ENCODE assay signal across 8 cellular contexts in genomic region chr11:102345923-102346322, GRCh38. TPM values are rescaled to one million over a fixed set of nuclear protein-coding genes. Genes with fewer than 3 reads are reported as not detected.
A peak's percentile ranks its signal among the peaks of the same experiment; 100 is the strongest.
DNase-seq lines count a peak whose midpoint lies in the region; ATAC-seq and TF ChIP-seq lines count a peak whose summit lies in the region.

No MANE protein-coding gene starts in this region.

- POLR2A ChIA-PET in HCT116 (lab: Charles Lee): no interaction called here

- peaks cover 41% of the 10 kb centered on the region for H3K79me2 ChIP-seq in ACC112 (ENCODE audit: control insufficient read depth, insufficient read depth, low read length, unreplicated experiment)
- peaks cover 41% of the 10 kb centered on the region for H3K79me2 ChIP-seq in HCT116 (ENCODE audit: insufficient read depth, low read length)

- H3K9me2 ChIP-seq in HCT116 (ENCODE audit: insufficient read depth): no peaks in the 10 kb centered on the region

- TF ChIP-seq CTCF in HCT116 (IDR thresholded peaks at IDR 0.05 in 2 of 3, conservative IDR thresholded peaks at IDR 0.05 in 1 of 3; ENCODE audit: borderline replicate concordance in 1 of 3, insufficient read depth in 1 of 3, low read depth in 2 of 3, low read length in 2 of 3) (no peak), WI38 (IDR thresholded peaks at IDR 0.05; ENCODE audit: low read depth, low read length) (no peak), fibroblast of villous mesenchyme (IDR thresholded peaks at IDR 0.05; ENCODE audit: insufficient read depth, low read depth, low read length) (no peak), sigmoid colon (IDR thresholded peaks at IDR 0.05) (no peak)

- 30 to 51% methylated on average over 8 of the region's 8 CpGs for WGBS in sigmoid colon, 2 donors

- peak overlapping the region; percentile 57 for H2AFZ ChIP-seq in ACC112 (ENCODE audit: low read length, unreplicated experiment)
- H2AFZ ChIP-seq in HCT116 (ENCODE audit: low read depth, low read length, poor library complexity, severe bottlenecking): no peak overlapping the region

- peaks cover 13% of the 10 kb centered on the region for H3K36me3 ChIP-seq in ACC112 (ENCODE audit: insufficient read depth, low read length)
- peaks cover 6 to 10% of the 10 kb centered on the region in 2 experiments; a peak in 2 of 4 replicates for H3K36me3 ChIP-seq in HCT116 (ENCODE audit: control insufficient read depth in 1 of 2, insufficient read depth in 2 of 2, low read length in 2 of 2)
- H3K36me3 ChIP-seq in sigmoid colon: peaks cover 0 to 8% (median 0%) of the 10 kb centered on the region in 4 donors

- DNase-seq in HCT116 (ENCODE audit: low read depth, low spot score) (peak; percentile 28), fibroblast of villous mesenchyme (ENCODE audit: low read depth) (peak; percentile 32), sigmoid colon (no peak), NOMO-1 treated with dmso at 0.1 percent for 144 hours (lab: John Stamatoyannopoulos, UW; ENCODE audit: unreplicated experiment) (no peak)

- intact Hi-C loops in HCT116 (cut with micrococcal nuclease): loop anchor here (10.0 kb wide), 1 partner anchor 481 kb away; no protein-coding TSS in a partner anchor
- intact Hi-C loops in sigmoid colon (cut with DNase I): loop anchor here (2.0 to 5.0 kb wide), 5 partner anchors 29 to 235 kb away; partner anchors contain the start of genes BIRC3, TMEM123 and YAP1

- H3K27ac ChIP-seq in ACC112 (ENCODE audit: low read depth, low read length): peak overlapping the region; percentile 98
- peak overlapping the region; percentile 62; the same call in 1 of the 2 replicates for H3K27ac ChIP-seq in HCT116 (ENCODE audit: low read depth, low read length)
- peak overlapping the region; percentile 92 to 99 (median 99) for H3K27ac ChIP-seq in sigmoid colon

- H3K4me2 ChIP-seq in HCT116 (ENCODE audit: low read length): peak overlapping the region; percentile 86

- peak overlapping the region; percentile 85 for H3K9ac ChIP-seq in HCT116 (ENCODE audit: low read length)

- BruUV-seq in HCT116 (replicated peaks; lab: Mats Ljungman, UMichigan): no TSS peak

- no peak for ATAC-seq in HCT116
- ATAC-seq in HG02973 (IDR thresholded peaks at IDR 0.05; ENCODE audit: unreplicated experiment): no peak
- ATAC-seq in HG03108 (IDR thresholded peaks at IDR 0.05; ENCODE audit: unreplicated experiment): no peak

- no peak for TF ChIP-seq RAD21 in HCT116 (IDR thresholded peaks at IDR 0.05; ENCODE audit: low read depth)

- RAD21 ChIA-PET in HCT116 (lab: Charles Lee; ENCODE audit: low non-redundant PET in 1 of 2, low total read pairs in 2 of 2, uncharacterized antibody in 2 of 2, unreplicated experiment in 2 of 2): no interaction called here

- no peaks in the 10 kb centered on the region for H3K9me3 ChIP-seq in HCT116 (ENCODE audit: control insufficient read depth in 1 of 2, insufficient read depth in 1 of 2, low read depth in 1 of 2, low read length in 2 of 2)
- H3K9me3 ChIP-seq in sigmoid colon: no peaks in the 10 kb centered on the region

- H3K27me3 ChIP-seq in ACC112 (ENCODE audit: insufficient read depth, low read length) (no peaks in the 10 kb centered on the region), HCT116 (ENCODE audit: insufficient read depth, low read length) (no peaks in the 10 kb centered on the region), sigmoid colon (no peaks in the 10 kb centered on the region)

- TF ChIP-seq EP300 in sigmoid colon (IDR thresholded peaks at IDR 0.05): no peak

- H3K4me1 ChIP-seq in ACC112 (ENCODE audit: control insufficient read depth, insufficient read depth, low read length, unreplicated experiment): peaks cover 47% of the 10 kb centered on the region
- H3K4me1 ChIP-seq in HCT116 (ENCODE audit: control insufficient read depth in 1 of 2, insufficient read depth in 2 of 2, low read length in 2 of 2): peaks cover 2 to 28% of the 10 kb centered on the region in 2 experiments; a peak in 3 of 4 replicates
- peaks cover 0 to 38% (median 32%) of the 10 kb centered on the region in 4 donors for H3K4me1 ChIP-seq in sigmoid colon

- H4K20me1 ChIP-seq in HCT116 (ENCODE audit: insufficient read depth): no peaks in the 10 kb centered on the region

- TF ChIP-seq POLR2A in HCT116 (IDR thresholded peaks at IDR 0.05; ENCODE audit: borderline replicate concordance, extremely low read depth, insufficient read depth, insufficient read length) (no peak), sigmoid colon (IDR thresholded peaks at IDR 0.05) (no peak)

- H3K4me3 ChIP-seq in ACC112 (ENCODE audit: low read depth, low read length) (peak overlapping the region; percentile 98), HCT116 (replicated peaks in 1 of 2; ENCODE audit: low read depth in 1 of 2, low read length in 2 of 2) (peak overlapping the region; percentile 75 to 80), WI38 (ENCODE audit: low read depth, low read length) (peak overlapping the region; percentile 91), fibroblast of villous mesenchyme (ENCODE audit: low read depth, low read length) (peak overlapping the region; percentile 66), sigmoid colon (peak overlapping the region in 3 of 4 donors; percentile 63 to 88 (median 78))

- CTCF ChIA-PET in HCT116 (lab: Charles Lee): interaction anchor here (1.7 kb wide), 1 partner anchor 40 kb away, joined by 4 read pairs; no protein-coding TSS in a partner anchor

TF ChIP-seq in HCT116, 20 proteins besides CTCF, POLR2A, EP300 and RAD21:
- TF ChIP-seq, protein P1, sequence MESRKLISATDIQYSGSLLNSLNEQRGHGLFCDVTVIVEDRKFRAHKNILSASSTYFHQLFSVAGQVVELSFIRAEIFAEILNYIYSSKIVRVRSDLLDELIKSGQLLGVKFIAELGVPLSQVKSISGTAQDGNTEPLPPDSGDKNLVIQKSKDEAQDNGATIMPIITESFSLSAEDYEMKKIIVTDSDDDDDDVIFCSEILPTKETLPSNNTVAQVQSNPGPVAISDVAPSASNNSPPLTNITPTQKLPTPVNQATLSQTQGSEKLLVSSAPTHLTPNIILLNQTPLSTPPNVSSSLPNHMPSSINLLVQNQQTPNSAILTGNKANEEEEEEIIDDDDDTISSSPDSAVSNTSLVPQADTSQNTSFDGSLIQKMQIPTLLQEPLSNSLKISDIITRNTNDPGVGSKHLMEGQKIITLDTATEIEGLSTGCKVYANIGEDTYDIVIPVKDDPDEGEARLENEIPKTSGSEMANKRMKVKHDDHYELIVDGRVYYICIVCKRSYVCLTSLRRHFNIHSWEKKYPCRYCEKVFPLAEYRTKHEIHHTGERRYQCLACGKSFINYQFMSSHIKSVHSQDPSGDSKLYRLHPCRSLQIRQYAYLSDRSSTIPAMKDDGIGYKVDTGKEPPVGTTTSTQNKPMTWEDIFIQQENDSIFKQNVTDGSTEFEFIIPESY (IDR thresholded peaks at IDR 0.05; ENCODE audit: extremely low read depth, insufficient replicate concordance, low read length): no peak
- 0 out of 2 replicates have a peak, but pooled peaks have one; percentile 27 for TF ChIP-seq CBX3 (IDR thresholded peaks at IDR 0.05; ENCODE audit: low read depth)
- TF ChIP-seq, protein P2, sequence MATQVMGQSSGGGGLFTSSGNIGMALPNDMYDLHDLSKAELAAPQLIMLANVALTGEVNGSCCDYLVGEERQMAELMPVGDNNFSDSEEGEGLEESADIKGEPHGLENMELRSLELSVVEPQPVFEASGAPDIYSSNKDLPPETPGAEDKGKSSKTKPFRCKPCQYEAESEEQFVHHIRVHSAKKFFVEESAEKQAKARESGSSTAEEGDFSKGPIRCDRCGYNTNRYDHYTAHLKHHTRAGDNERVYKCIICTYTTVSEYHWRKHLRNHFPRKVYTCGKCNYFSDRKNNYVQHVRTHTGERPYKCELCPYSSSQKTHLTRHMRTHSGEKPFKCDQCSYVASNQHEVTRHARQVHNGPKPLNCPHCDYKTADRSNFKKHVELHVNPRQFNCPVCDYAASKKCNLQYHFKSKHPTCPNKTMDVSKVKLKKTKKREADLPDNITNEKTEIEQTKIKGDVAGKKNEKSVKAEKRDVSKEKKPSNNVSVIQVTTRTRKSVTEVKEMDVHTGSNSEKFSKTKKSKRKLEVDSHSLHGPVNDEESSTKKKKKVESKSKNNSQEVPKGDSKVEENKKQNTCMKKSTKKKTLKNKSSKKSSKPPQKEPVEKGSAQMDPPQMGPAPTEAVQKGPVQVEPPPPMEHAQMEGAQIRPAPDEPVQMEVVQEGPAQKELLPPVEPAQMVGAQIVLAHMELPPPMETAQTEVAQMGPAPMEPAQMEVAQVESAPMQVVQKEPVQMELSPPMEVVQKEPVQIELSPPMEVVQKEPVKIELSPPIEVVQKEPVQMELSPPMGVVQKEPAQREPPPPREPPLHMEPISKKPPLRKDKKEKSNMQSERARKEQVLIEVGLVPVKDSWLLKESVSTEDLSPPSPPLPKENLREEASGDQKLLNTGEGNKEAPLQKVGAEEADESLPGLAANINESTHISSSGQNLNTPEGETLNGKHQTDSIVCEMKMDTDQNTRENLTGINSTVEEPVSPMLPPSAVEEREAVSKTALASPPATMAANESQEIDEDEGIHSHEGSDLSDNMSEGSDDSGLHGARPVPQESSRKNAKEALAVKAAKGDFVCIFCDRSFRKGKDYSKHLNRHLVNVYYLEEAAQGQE (IDR thresholded peaks at IDR 0.05; ENCODE audit: low read depth): no peak
- no peak for TF ChIP-seq ELF1 (IDR thresholded peaks at IDR 0.05; ENCODE audit: borderline replicate concordance, low read depth)
- TF ChIP-seq FOSL1 (IDR thresholded peaks at IDR 0.05; ENCODE audit: low read depth): no peak
- TF ChIP-seq YY1 (IDR thresholded peaks at IDR 0.05; ENCODE audit: extremely low read depth, insufficient replicate concordance, low read depth, low read length): no peak
- TF ChIP-seq, protein P3, sequence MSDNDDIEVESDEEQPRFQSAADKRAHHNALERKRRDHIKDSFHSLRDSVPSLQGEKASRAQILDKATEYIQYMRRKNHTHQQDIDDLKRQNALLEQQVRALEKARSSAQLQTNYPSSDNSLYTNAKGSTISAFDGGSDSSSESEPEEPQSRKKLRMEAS (IDR thresholded peaks at IDR 0.05): no peak
- 0 out of 2 replicates have a peak, but pooled peaks have one; percentile 5 for TF ChIP-seq SP1 (IDR thresholded peaks at IDR 0.05; ENCODE audit: low read depth)
TF ChIP-seq in HCT116: peak in this region for 2.

RNA-seq across cellular contexts. Expression of gene BIRC2, which starts 1.1 kb away (rescaled TPM):
- total RNA-seq in HCT116 (2021; ENCODE audit: unreplicated experiment): 32.6 TPM
- polyA plus RNA-seq in HCT116 (2012): 17.2 and 21.4 TPM in 2 replicates
- total RNA-seq in fibroblast of villous mesenchyme: 63.5 and 108 TPM in 2 replicates
- 10 to 100 TPM; 32.7 to 56.0 (median 53.2) TPM for total RNA-seq in sigmoid colon
- polyA plus RNA-seq in sigmoid colon: 10 to 100 TPM; 24.7 to 41.4 (median 40.9) TPM

RNA-seq across cellular contexts. Expression of gene BIRC3, which starts 28.6 kb away (rescaled TPM):
- total RNA-seq in HCT116 (2021; ENCODE audit: unreplicated experiment) (4.7 TPM), fibroblast of villous mesenchyme (0.64 and 8.2 TPM in 2 replicates), sigmoid colon (10 to 100 TPM in 3 of 4 donors, 1 to 10 TPM in 1; 9.1 to 18.4 (median 13.2) TPM)
- 1.3 and 1.5 TPM in 2 replicates for polyA plus RNA-seq in HCT116 (2012)
- 10 to 100 TPM; 18.6 to 92.6 (median 84.8) TPM for polyA plus RNA-seq in sigmoid colon

Comparison
In these comparisons a context has a peak if more than half of its experiments do, and no peak if none do; other contexts are left out.
1. DNase-seq: peak in HCT116 (single experiment) and fibroblast of villous mesenchyme (single experiment); none in sigmoid colon (single experiment) and NOMO-1 treated with dmso at 0.1 percent for 144 hours (single experiment).
2. Peak in every context shown above with its lines, with median percentiles within 50 percentile points of each other: H3K27ac ChIP-seq and H3K4me3 ChIP-seq.